In the genomic region with DNA sequence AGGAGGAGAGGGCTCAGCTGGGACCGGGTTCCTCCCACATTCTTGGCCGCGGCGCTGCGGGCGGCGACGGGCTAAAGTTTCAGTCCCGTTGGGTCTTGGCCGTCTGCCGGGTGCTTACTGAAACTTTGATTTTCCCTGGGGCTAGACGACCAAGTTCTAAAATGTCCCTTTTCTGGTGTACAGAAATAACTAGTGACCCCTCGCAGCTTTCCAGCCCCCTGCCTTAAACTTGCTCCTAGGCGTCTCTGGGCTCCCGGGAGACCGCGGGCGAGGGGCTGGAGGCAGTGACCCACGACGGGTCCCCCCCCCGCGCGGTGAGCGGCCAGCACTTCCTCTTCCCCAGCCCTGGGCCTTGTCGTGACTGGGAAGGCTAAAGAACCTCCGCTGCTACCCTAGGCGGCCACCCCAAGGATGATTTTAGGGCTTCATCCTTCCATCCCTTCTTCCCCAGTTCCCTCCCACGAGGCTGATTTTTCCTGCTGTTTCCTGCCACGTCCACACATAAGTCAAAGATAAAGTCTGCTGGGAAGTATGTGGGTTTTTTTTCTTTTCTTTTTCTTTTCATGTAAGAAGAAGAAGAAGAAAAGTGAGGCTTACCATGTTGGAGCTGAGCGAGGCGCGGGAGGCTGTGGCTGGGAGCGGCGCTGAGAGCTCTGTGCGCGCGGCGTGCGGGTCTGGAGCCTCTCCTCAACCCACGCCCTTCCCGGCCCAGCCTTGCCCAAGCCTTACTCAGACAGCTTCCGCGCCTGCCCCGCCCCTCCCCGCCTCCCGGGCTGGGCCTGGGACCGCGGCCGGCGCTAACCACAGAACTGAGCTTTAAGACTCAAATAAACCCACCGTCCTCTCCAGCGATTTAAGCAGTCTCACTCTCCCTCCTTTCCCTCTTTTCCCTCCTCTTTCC, we compare ENCODE assay signal across 8 cellular contexts. TPM values are rescaled to one million over a fixed set of nuclear protein-coding genes. Genes with fewer than 3 reads are reported as not detected.
A peak's percentile ranks its signal among the peaks of the same experiment; 100 is the strongest.
DNase-seq lines count a peak whose midpoint lies in the region; ATAC-seq, FAIRE-seq and TF ChIP-seq lines count a peak whose summit lies in the region.

Gene S100A11, minus strand, starts transcription at position 689 of the 901 bp plus-strand sequence. Its CDS starts 89 bp downstream, at position 600.

- H3K4me3 ChIP-seq in OCI-LY1 (ENCODE audit: low read depth, low read length, poor library complexity, severe bottlenecking), result peak within 1 kb of the TSS; percentile 63
- H3K4me3 ChIP-seq in endothelial cell of umbilical vein (replicated peaks in 1 of 3; ENCODE audit: insufficient read depth in 1 of 3, low read depth in 1 of 3, low read length in 3 of 3), result peak within 1 kb of the TSS; percentile 55 to 99 (median 98)
- H3K4me3 ChIP-seq in mononuclear cell (ENCODE audit: low read length), result peak within 1 kb of the TSS; percentile 80

- H3K4me1 ChIP-seq in OCI-LY1 (ENCODE audit: insufficient read depth, low read length, severe bottlenecking) (peaks cover 38% of the 10 kb centered on the region), endothelial cell of umbilical vein (ENCODE audit: control insufficient read depth, extremely low read depth, insufficient read depth, low read length) (peaks cover 21% of the 10 kb centered on the region), mononuclear cell (ENCODE audit: insufficient read depth, low read length) (peaks cover 87% of the 10 kb centered on the region)

- intact Hi-C loops in endothelial cell of umbilical vein (cut with micrococcal nuclease), result no loop called here

- no peaks in the 10 kb centered on the region for H3K27me3 ChIP-seq in OCI-LY1 (ENCODE audit: insufficient read depth, low read length)
- H3K27me3 ChIP-seq in endothelial cell of umbilical vein (ENCODE audit: control insufficient read depth in 2 of 2, insufficient read depth in 2 of 2, low read length in 2 of 2), result peaks cover 23 to 26% of the 10 kb centered on the region in 2 experiments
- no peaks in the 10 kb centered on the region for H3K27me3 ChIP-seq in mononuclear cell (ENCODE audit: insufficient read depth, low read length)

- POLR2A ChIA-PET in endothelial cell of umbilical vein (lab: Charles Lee), result interaction anchor here (0.6 kb wide), 1 partner anchor 424 kb away, joined by 5 read pairs; no protein-coding TSS in a partner anchor

- TSS peak; percentile 51 for BruUV-seq in endothelial cell of umbilical vein (replicated peaks; lab: Mats Ljungman, UMichigan)

- H3K4me2 ChIP-seq in OCI-LY1 (ENCODE audit: low read length) (peak within 1 kb of the TSS; percentile 73), endothelial cell of umbilical vein (ENCODE audit: insufficient read depth, low read length) (peak within 1 kb of the TSS; percentile 92)

- H3K9me2 ChIP-seq in OCI-LY1 (ENCODE audit: low read depth, low read length), result no peaks in the 10 kb centered on the region

- H3K9me1 ChIP-seq in endothelial cell of umbilical vein (replicated peaks; ENCODE audit: control insufficient read depth, extremely low read depth, insufficient read depth, low read length), result no peaks in the 10 kb centered on the region

- H3K9ac ChIP-seq in OCI-LY1 (ENCODE audit: low read length) (peak within 1 kb of the TSS; percentile 51; the same call in 1 of the 2 replicates), endothelial cell of umbilical vein (replicated peaks; ENCODE audit: extremely low read depth, insufficient read depth, low read length) (peak within 1 kb of the TSS; percentile 97)

- no peaks in the 10 kb centered on the region for H3K9me3 ChIP-seq in OCI-LY1 (ENCODE audit: low read length)
- no peaks in the 10 kb centered on the region for H3K9me3 ChIP-seq in endothelial cell of umbilical vein (replicated peaks; ENCODE audit: control insufficient read depth, insufficient read depth, low read length)
- no peaks in the 10 kb centered on the region for H3K9me3 ChIP-seq in mononuclear cell (ENCODE audit: low read depth, low read length)

- dilution Hi-C loops in endothelial cell of umbilical vein (cut with MboI; ENCODE audit: extremely low pct_ligation_motif_present, low sequenced_read_pairs), result no loop called here

- FAIRE-seq in endothelial cell of umbilical vein (lab: Jason Lieb, UNC), result peak; percentile 92

- DNase-seq in ELR (ENCODE audit: low read depth) (peak; percentile 91), endothelial cell of umbilical vein (ENCODE audit: low read depth, low spot score) (peak; percentile 73)
- DNase-seq in activated CD8-positive, alpha-beta memory T cell treated with anti-CD3 and anti-CD28 coated beads, Interleukin-2, amount 50 U/mL, for 48 hours, result peak; percentile 89
- peak; percentile 68 for DNase-seq in stimulated activated CD8-positive, alpha-beta memory T cell treated with anti-CD3 and anti-CD28 coated beads, Interleukin-4, amount 100 ng/mL, for 24 hours (ENCODE audit: low read depth)

- no peak within 1 kb of the TSS for H3K27ac ChIP-seq in OCI-LY1 (ENCODE audit: low read depth, low read length, poor library complexity, severe bottlenecking)
- H3K27ac ChIP-seq in endothelial cell of umbilical vein (ENCODE audit: insufficient read depth, low read depth, low read length), result peak within 1 kb of the TSS; percentile 81

- TF ChIP-seq CTCF in OCI-LY1 (IDR thresholded peaks at IDR 0.05; ENCODE audit: low read length), result no peak
- no peak for TF ChIP-seq CTCF in endothelial cell of umbilical vein (IDR thresholded peaks at IDR 0.05; ENCODE audit: extremely low read depth in 1 of 2, insufficient read depth in 1 of 2, low read depth in 1 of 2, low read length in 2 of 2)

- ATAC-seq in HG02642 (IDR thresholded peaks at IDR 0.05; ENCODE audit: poor library complexity, unreplicated experiment) (peak; percentile 64), GM18861 (IDR thresholded peaks at IDR 0.05; ENCODE audit: unreplicated experiment) (no peak)

- H3K36me3 ChIP-seq in OCI-LY1 (ENCODE audit: insufficient read depth, low read length), result no peaks in the 10 kb centered on the region
- peaks cover 10 to 12% of the 10 kb centered on the region in 2 experiments for H3K36me3 ChIP-seq in endothelial cell of umbilical vein (ENCODE audit: control insufficient read depth in 2 of 2, extremely low read depth in 1 of 2, insufficient read depth in 2 of 2, low read length in 2 of 2)

- H4K20me1 ChIP-seq in OCI-LY1 (ENCODE audit: insufficient read depth, low read length) (no peaks in the 10 kb centered on the region), endothelial cell of umbilical vein (replicated peaks; ENCODE audit: control insufficient read depth, extremely low read depth, insufficient read depth, low read length) (no peaks in the 10 kb centered on the region)

- H3K79me2 ChIP-seq in OCI-LY1 (ENCODE audit: insufficient read depth, low read length) (no peaks in the 10 kb centered on the region), endothelial cell of umbilical vein (ENCODE audit: control insufficient read depth, insufficient read depth, low read length) (peaks cover 34% of the 10 kb centered on the region)

- TF ChIP-seq POLR2A in endothelial cell of umbilical vein (IDR thresholded peaks at IDR 0.05; ENCODE audit: low read depth, low read length), result peak; percentile 96

- no peaks in the 10 kb centered on the region for H3F3A ChIP-seq in OCI-LY1 (ENCODE audit: insufficient read depth, low read length)

- CTCF ChIA-PET in endothelial cell of umbilical vein (lab: Charles Lee), result interaction anchor here (0.8 to 2.0 kb wide), 9 partner anchors 10 to 422 kb away, joined by 3 to 8 read pairs (median 3); no protein-coding TSS in a partner anchor

- no peak within 1 kb of the TSS for H2AFZ ChIP-seq in OCI-LY1 (ENCODE audit: low read length)
- peak within 1 kb of the TSS; percentile 71 for H2AFZ ChIP-seq in endothelial cell of umbilical vein (ENCODE audit: low read depth, low read length)

TF ChIP-seq in endothelial cell of umbilical vein, 7 proteins besides CTCF, POLR2A, EP300 and RAD21:
- TF ChIP-seq POLR2AphosphoS5 (IDR thresholded peaks at IDR 0.05; ENCODE audit: insufficient read depth, low read depth, low read length) (peak; percentile 92), MYC (IDR thresholded peaks at IDR 0.05; ENCODE audit: low read depth, low read length) (peak; percentile 27), EZH2 (IDR thresholded peaks at IDR 0.05; ENCODE audit: borderline replicate concordance, low read depth, low read length, severe bottlenecking) (no peak), FOS (IDR thresholded peaks at IDR 0.05; ENCODE audit: borderline replicate concordance, insufficient read depth, low read length) (no peak), GATA2 (IDR thresholded peaks at IDR 0.05; ENCODE audit: insufficient read depth, insufficient read length, low read depth, low read length) (no peak), JUN (IDR thresholded peaks at IDR 0.05; ENCODE audit: borderline replicate concordance, insufficient read depth, insufficient read length, low read depth) (no peak)
- TF ChIP-seq, protein P1, sequence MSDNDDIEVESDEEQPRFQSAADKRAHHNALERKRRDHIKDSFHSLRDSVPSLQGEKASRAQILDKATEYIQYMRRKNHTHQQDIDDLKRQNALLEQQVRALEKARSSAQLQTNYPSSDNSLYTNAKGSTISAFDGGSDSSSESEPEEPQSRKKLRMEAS (IDR thresholded peaks at IDR 0.05; ENCODE audit: insufficient read depth, insufficient read length), result no peak

RNA-seq across cellular contexts. Expression of gene S100A11, which starts in this region (rescaled TPM):
- total RNA-seq in endothelial cell of umbilical vein, result 461 and 505 TPM in 2 replicates
- polyA plus RNA-seq in endothelial cell of umbilical vein, result 497 and 528 TPM in 2 replicates
- polyA plus RNA-seq in endothelial cell of umbilical vein (2011; cell fraction: cytosol; rRNA removed), result 799 and 821 TPM in 2 replicates
- polyA plus RNA-seq in endothelial cell of umbilical vein (2011; cell fraction: nucleus; rRNA removed), result 130 and 166 TPM in 2 replicates
- 960 and 1,130 TPM in 2 replicates for polyA plus RNA-seq in endothelial cell of umbilical vein (2012)
- 406 and 450 TPM in 2 replicates for polyA minus RNA-seq in endothelial cell of umbilical vein
- polyA minus RNA-seq in endothelial cell of umbilical vein (2011; cell fraction: cytosol; rRNA and poly(A)+ RNA removed), result 591 TPM
- 70.9 and 71.2 TPM in 2 replicates for polyA minus RNA-seq in endothelial cell of umbilical vein (2011; cell fraction: nucleus; rRNA and poly(A)+ RNA removed)
- 63.4 TPM for total RNA-seq in mononuclear cell
